Comparison of ENCODE assay signal across 11 cellular contexts in the genomic region with DNA sequence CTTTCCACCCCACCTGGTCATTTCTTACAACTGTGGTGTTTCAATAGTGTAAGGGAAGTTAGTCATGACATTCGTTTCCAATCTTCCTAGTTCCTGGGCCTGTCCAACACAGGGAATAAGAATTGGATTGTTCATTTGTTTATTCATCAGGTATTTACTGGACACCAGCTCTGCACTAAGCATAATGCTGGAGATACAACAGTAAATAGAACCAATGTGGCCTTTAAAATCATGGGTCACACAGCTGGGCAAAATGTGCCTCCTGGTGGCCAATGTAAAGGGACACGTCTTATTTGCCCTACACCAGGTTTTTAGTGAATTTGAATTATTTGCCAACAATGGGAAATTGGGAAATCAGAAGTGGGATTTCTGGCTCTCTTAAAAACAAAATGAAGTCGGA. TPM values are rescaled to one million over a fixed set of nuclear protein-coding genes. Genes with fewer than 3 reads are reported as not detected.
DNase-seq lines count a peak whose midpoint lies in the region; TF ChIP-seq lines count a peak whose summit lies in the region.
"Had no signal": no experiment of that assay in that cellular context is flagged by ENCODE, and none has a peak within 500 bp of the region (broad histone marks: within the 10 kb centered on the region; RNA-seq: fewer than 3 reads in every experiment).

No MANE protein-coding gene starts in this region.

- TF ChIP-seq EP300 in stomach (IDR thresholded peaks at IDR 0.05), result no peak

- H3K27ac ChIP-seq in VCaP (peak overlapping the region; percentile 81), stomach (peak overlapping the region in 4 of 5 donors; percentile 16 to 36 (median 28))

- no peak for TF ChIP-seq POLR2A in stomach (IDR thresholded peaks at IDR 0.05)

- no peaks in the 10 kb centered on the region for H3K36me3 ChIP-seq in stomach

- H3K4me3 ChIP-seq in stomach, result no peak overlapping the region

- no peaks in the 10 kb centered on the region for H3K9me3 ChIP-seq in stomach

- H3K27me3 ChIP-seq in stomach, result no peaks in the 10 kb centered on the region

- intact Hi-C loops in stomach (cut with DNase I; ENCODE audit: low total_unique reads), result no loop called here

- 63 to 88% (median 72%) methylated on average over 3 of the region's 3 CpGs for WGBS in stomach, 5 donors

- DNase-seq in NOMO-1 treated with DMSO at 0.1 percent for 48 hours (lab: John Stamatoyannopoulos, UW; ENCODE audit: unreplicated experiment) (peak; percentile 3), NOMO-1 treated with dmso at 0.1 percent for 144 hours (lab: John Stamatoyannopoulos, UW; ENCODE audit: unreplicated experiment) (no peak), glomerular visceral epithelial cell (ENCODE audit: extremely low spot score) (peak; percentile 40), stomach (no peak), DMS153 treated with DMSO at 0.1 percent for 48 hours (lab: John Stamatoyannopoulos, UW; ENCODE audit: unreplicated experiment) (no peak), AML-193 (lab: John Stamatoyannopoulos, UW) (no peak)
- no peak for DNase-seq in activated CD4-positive, CD25-positive, alpha-beta regulatory T cell treated with anti-CD3 and anti-CD28 coated beads, Interleukin-2, amount 50 U/mL, for 72 hours
- DNase-seq: cortex of kidney, islet precursor cell, NCI-H1048 had no signal

- peaks cover 19 to 41% (median 26%) of the 10 kb centered on the region in 4 donors for H3K4me1 ChIP-seq in stomach

- TF ChIP-seq CTCF in VCaP (conservative IDR thresholded peaks at IDR 0.05), result peak; percentile 29; the same call in 1 of the 2 replicates
- TF ChIP-seq CTCF in stomach (IDR thresholded peaks at IDR 0.05), result no peak

RNA-seq across cellular contexts. Expression of a gene that starts 10.4 kb away (rescaled TPM):
- total RNA-seq in stomach, result 10 to 100 TPM in 2 of 5 donors, 1 to 10 TPM in 3; 4.6 to 17.1 (median 8.8) TPM
- polyA plus RNA-seq in stomach, result 10 to 100 TPM in 2 of 3 donors, 1 to 10 TPM in 1; 8.2 to 21.4 (median 11.8) TPM

Comparison
In these comparisons a context has a peak if more than half of its experiments do, and no peak if none do; other contexts are left out.
1. DNase-seq: peak in NOMO-1 treated with DMSO at 0.1 percent for 48 hours (single experiment) and glomerular visceral epithelial cell (single experiment); none in NOMO-1 treated with dmso at 0.1 percent for 144 hours (single experiment), stomach (single experiment), activated CD4-positive, CD25-positive, alpha-beta regulatory T cell treated with anti-CD3 and anti-CD28 coated beads, Interleukin-2, amount 50 U/mL, for 72 hours (single experiment), DMS153 treated with DMSO at 0.1 percent for 48 hours (single experiment) and AML-193 (0 of 2).